1 cellular context compared by ENCODE assay signal in the genomic region with DNA sequence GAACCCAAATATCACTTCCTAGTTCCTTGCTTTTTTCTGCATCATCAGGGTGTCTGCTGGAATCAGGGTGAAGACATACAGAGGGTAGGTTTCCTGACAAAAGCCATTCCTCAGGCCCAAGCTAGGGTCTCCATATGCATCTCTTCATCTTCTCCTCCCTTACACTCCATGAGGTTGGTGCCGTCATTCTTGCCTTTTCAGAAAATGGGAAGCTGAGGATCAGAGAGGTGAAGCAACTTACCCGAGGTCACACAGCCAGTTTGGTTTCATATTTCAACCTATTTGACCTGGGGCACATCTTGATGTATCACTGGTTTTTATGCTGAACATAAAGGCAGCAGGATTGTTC.
TF ChIP-seq lines count a peak whose summit lies in the region.

No MANE protein-coding gene starts in this region.

TF ChIP-seq in HepG2, 621 proteins besides CTCF, POLR2A, EP300 and RAD21 (continued from another document and continues in another):
- TF ChIP-seq, protein P1, sequence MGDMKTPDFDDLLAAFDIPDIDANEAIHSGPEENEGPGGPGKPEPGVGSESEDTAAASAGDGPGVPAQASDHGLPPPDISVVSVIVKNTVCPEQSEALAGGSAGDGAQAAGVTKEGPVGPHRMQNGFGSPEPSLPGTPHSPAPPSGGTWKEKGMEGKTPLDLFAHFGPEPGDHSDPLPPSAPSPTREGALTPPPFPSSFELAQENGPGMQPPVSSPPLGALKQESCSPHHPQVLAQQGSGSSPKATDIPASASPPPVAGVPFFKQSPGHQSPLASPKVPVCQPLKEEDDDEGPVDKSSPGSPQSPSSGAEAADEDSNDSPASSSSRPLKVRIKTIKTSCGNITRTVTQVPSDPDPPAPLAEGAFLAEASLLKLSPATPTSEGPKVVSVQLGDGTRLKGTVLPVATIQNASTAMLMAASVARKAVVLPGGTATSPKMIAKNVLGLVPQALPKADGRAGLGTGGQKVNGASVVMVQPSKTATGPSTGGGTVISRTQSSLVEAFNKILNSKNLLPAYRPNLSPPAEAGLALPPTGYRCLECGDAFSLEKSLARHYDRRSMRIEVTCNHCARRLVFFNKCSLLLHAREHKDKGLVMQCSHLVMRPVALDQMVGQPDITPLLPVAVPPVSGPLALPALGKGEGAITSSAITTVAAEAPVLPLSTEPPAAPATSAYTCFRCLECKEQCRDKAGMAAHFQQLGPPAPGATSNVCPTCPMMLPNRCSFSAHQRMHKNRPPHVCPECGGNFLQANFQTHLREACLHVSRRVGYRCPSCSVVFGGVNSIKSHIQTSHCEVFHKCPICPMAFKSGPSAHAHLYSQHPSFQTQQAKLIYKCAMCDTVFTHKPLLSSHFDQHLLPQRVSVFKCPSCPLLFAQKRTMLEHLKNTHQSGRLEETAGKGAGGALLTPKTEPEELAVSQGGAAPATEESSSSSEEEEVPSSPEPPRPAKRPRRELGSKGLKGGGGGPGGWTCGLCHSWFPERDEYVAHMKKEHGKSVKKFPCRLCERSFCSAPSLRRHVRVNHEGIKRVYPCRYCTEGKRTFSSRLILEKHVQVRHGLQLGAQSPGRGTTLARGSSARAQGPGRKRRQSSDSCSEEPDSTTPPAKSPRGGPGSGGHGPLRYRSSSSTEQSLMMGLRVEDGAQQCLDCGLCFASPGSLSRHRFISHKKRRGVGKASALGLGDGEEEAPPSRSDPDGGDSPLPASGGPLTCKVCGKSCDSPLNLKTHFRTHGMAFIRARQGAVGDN (CRISPR knock-in tag; IDR thresholded peaks at IDR 0.05) = no peak
- no peak for TF ChIP-seq HIVEP1 (CRISPR knock-in tag; IDR thresholded peaks at IDR 0.05)
- peak; percentile 98 for TF ChIP-seq ZMYM3 (CRISPR knock-in tag; IDR thresholded peaks at IDR 0.05)
- TF ChIP-seq, protein P2, sequence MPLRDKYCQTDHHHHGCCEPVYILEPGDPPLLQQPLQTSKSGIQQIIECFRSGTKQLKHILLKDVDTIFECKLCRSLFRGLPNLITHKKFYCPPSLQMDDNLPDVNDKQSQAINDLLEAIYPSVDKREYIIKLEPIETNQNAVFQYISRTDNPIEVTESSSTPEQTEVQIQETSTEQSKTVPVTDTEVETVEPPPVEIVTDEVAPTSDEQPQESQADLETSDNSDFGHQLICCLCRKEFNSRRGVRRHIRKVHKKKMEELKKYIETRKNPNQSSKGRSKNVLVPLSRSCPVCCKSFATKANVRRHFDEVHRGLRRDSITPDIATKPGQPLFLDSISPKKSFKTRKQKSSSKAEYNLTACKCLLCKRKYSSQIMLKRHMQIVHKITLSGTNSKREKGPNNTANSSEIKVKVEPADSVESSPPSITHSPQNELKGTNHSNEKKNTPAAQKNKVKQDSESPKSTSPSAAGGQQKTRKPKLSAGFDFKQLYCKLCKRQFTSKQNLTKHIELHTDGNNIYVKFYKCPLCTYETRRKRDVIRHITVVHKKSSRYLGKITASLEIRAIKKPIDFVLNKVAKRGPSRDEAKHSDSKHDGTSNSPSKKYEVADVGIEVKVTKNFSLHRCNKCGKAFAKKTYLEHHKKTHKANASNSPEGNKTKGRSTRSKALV (CRISPR knock-in tag; IDR thresholded peaks at IDR 0.05) = no peak
- TF ChIP-seq, protein P3, sequence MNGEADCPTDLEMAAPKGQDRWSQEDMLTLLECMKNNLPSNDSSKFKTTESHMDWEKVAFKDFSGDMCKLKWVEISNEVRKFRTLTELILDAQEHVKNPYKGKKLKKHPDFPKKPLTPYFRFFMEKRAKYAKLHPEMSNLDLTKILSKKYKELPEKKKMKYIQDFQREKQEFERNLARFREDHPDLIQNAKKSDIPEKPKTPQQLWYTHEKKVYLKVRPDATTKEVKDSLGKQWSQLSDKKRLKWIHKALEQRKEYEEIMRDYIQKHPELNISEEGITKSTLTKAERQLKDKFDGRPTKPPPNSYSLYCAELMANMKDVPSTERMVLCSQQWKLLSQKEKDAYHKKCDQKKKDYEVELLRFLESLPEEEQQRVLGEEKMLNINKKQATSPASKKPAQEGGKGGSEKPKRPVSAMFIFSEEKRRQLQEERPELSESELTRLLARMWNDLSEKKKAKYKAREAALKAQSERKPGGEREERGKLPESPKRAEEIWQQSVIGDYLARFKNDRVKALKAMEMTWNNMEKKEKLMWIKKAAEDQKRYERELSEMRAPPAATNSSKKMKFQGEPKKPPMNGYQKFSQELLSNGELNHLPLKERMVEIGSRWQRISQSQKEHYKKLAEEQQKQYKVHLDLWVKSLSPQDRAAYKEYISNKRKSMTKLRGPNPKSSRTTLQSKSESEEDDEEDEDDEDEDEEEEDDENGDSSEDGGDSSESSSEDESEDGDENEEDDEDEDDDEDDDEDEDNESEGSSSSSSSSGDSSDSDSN (CRISPR knock-in tag; IDR thresholded peaks at IDR 0.05) = 0 out of 2 replicates have a peak, but pooled peaks have one; percentile 4
- TF ChIP-seq DMAP1 (CRISPR knock-in tag; IDR thresholded peaks at IDR 0.05) = no peak
- peak; percentile 84 for TF ChIP-seq SIX4 (CRISPR knock-in tag; IDR thresholded peaks at IDR 0.05)
- no peak for TF ChIP-seq SMARCC2 (IDR thresholded peaks at IDR 0.05)
- TF ChIP-seq MBNL3 (CRISPR knock-in tag; conservative IDR thresholded peaks at IDR 0.05) = no peak
- 0 out of 2 replicates have a peak, but pooled peaks have one; percentile 11 for TF ChIP-seq ZFP1 (CRISPR knock-in tag; IDR thresholded peaks at IDR 0.05)
- TF ChIP-seq PHF20 (CRISPR knock-in tag; IDR thresholded peaks at IDR 0.05) = no peak
- 0 out of 2 replicates have a peak, but pooled peaks have one; percentile 5 for TF ChIP-seq ZNF746 (CRISPR knock-in tag; IDR thresholded peaks at IDR 0.05)
- TF ChIP-seq ZNF430 (CRISPR knock-in tag; IDR thresholded peaks at IDR 0.05) = no peak
- TF ChIP-seq, protein P4, sequence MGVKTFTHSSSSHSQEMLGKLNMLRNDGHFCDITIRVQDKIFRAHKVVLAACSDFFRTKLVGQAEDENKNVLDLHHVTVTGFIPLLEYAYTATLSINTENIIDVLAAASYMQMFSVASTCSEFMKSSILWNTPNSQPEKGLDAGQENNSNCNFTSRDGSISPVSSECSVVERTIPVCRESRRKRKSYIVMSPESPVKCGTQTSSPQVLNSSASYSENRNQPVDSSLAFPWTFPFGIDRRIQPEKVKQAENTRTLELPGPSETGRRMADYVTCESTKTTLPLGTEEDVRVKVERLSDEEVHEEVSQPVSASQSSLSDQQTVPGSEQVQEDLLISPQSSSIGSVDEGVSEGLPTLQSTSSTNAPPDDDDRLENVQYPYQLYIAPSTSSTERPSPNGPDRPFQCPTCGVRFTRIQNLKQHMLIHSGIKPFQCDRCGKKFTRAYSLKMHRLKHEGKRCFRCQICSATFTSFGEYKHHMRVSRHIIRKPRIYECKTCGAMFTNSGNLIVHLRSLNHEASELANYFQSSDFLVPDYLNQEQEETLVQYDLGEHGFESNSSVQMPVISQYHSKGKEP (CRISPR knock-in tag; IDR thresholded peaks at IDR 0.05) = no peak
- TF ChIP-seq ZNF792 (CRISPR knock-in tag; IDR thresholded peaks at IDR 0.05) = no peak
- TF ChIP-seq PTBP1 (IDR thresholded peaks at IDR 0.05; ENCODE audit: low read depth, low read length, poor library complexity, severe bottlenecking) = no peak
- no peak for TF ChIP-seq ZNF143 (CRISPR knock-in tag; IDR thresholded peaks at IDR 0.05)
- TF ChIP-seq, protein P5, sequence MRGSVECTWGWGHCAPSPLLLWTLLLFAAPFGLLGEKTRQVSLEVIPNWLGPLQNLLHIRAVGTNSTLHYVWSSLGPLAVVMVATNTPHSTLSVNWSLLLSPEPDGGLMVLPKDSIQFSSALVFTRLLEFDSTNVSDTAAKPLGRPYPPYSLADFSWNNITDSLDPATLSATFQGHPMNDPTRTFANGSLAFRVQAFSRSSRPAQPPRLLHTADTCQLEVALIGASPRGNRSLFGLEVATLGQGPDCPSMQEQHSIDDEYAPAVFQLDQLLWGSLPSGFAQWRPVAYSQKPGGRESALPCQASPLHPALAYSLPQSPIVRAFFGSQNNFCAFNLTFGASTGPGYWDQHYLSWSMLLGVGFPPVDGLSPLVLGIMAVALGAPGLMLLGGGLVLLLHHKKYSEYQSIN (CRISPR knock-in tag; IDR thresholded peaks at IDR 0.05; ENCODE audit: borderline replicate concordance) = no peak
- 0 out of 2 replicates have a peak, but pooled peaks have one; percentile 6 for TF ChIP-seq REPIN1 (CRISPR knock-in tag; IDR thresholded peaks at IDR 0.05; ENCODE audit: borderline replicate concordance, low read depth)
- TF ChIP-seq ZNF577 (CRISPR knock-in tag; IDR thresholded peaks at IDR 0.05; ENCODE audit: borderline replicate concordance, low read depth) = no peak
- no peak for TF ChIP-seq NCOA1 (CRISPR knock-in tag; IDR thresholded peaks at IDR 0.05)
- TF ChIP-seq ZBTB8A (CRISPR knock-in tag; IDR thresholded peaks at IDR 0.05; ENCODE audit: borderline replicate concordance, low read depth) = no peak
- TF ChIP-seq, protein P6, sequence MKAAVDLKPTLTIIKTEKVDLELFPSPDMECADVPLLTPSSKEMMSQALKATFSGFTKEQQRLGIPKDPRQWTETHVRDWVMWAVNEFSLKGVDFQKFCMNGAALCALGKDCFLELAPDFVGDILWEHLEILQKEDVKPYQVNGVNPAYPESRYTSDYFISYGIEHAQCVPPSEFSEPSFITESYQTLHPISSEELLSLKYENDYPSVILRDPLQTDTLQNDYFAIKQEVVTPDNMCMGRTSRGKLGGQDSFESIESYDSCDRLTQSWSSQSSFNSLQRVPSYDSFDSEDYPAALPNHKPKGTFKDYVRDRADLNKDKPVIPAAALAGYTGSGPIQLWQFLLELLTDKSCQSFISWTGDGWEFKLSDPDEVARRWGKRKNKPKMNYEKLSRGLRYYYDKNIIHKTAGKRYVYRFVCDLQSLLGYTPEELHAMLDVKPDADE (CRISPR knock-in tag; IDR thresholded peaks at IDR 0.05) = no peak
- no peak for TF ChIP-seq REL (CRISPR knock-in tag; conservative IDR thresholded peaks at IDR 0.05)
- no peak for TF ChIP-seq ESRRA (CRISPR knock-in tag; IDR thresholded peaks at IDR 0.05; ENCODE audit: low read depth)
- TF ChIP-seq NR2F2 (IDR thresholded peaks at IDR 0.05; ENCODE audit: borderline replicate concordance, low read depth) = no peak
- TF ChIP-seq ZNF543 (CRISPR knock-in tag; IDR thresholded peaks at IDR 0.05) = peak; percentile 24; the same call in 1 of the 2 replicates
- TF ChIP-seq MEIS2 (CRISPR knock-in tag; IDR thresholded peaks at IDR 0.05) = no peak
- TF ChIP-seq, protein P7, sequence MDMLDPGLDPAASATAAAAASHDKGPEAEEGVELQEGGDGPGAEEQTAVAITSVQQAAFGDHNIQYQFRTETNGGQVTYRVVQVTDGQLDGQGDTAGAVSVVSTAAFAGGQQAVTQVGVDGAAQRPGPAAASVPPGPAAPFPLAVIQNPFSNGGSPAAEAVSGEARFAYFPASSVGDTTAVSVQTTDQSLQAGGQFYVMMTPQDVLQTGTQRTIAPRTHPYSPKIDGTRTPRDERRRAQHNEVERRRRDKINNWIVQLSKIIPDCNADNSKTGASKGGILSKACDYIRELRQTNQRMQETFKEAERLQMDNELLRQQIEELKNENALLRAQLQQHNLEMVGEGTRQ (IDR thresholded peaks at IDR 0.05; ENCODE audit: low read depth, low read length) = no peak
- TF ChIP-seq, protein P7 (CRISPR knock-in tag; IDR thresholded peaks at IDR 0.05; ENCODE audit: borderline replicate concordance) = no peak
- no peak for TF ChIP-seq HOXA5 (CRISPR knock-in tag; IDR thresholded peaks at IDR 0.05)
- no peak for TF ChIP-seq NR1H2 (CRISPR knock-in tag; IDR thresholded peaks at IDR 0.05; ENCODE audit: borderline replicate concordance, low read depth)
- 0 out of 2 replicates have a peak, but pooled peaks have one; percentile 52 for TF ChIP-seq ZNF556 (CRISPR knock-in tag; IDR thresholded peaks at IDR 0.05; ENCODE audit: borderline replicate concordance)
- no peak for TF ChIP-seq SMAD1 (CRISPR knock-in tag; IDR thresholded peaks at IDR 0.05; ENCODE audit: borderline replicate concordance, low read depth)
- no peak for TF ChIP-seq SP4 (CRISPR knock-in tag; IDR thresholded peaks at IDR 0.05)
- TF ChIP-seq MIER3 (CRISPR knock-in tag; IDR thresholded peaks at IDR 0.05; ENCODE audit: borderline replicate concordance) = 0 out of 2 replicates have a peak, but pooled peaks have one; percentile 3
- TF ChIP-seq EZH2 (conservative IDR thresholded peaks at IDR 0.05; ENCODE audit: low read depth, low read length) = no peak
- no peak for TF ChIP-seq ZNF619 (CRISPR knock-in tag; IDR thresholded peaks at IDR 0.05)
- no peak for TF ChIP-seq DPF2 (CRISPR knock-in tag; IDR thresholded peaks at IDR 0.05; ENCODE audit: borderline replicate concordance, low read depth)
- TF ChIP-seq, protein P8, sequence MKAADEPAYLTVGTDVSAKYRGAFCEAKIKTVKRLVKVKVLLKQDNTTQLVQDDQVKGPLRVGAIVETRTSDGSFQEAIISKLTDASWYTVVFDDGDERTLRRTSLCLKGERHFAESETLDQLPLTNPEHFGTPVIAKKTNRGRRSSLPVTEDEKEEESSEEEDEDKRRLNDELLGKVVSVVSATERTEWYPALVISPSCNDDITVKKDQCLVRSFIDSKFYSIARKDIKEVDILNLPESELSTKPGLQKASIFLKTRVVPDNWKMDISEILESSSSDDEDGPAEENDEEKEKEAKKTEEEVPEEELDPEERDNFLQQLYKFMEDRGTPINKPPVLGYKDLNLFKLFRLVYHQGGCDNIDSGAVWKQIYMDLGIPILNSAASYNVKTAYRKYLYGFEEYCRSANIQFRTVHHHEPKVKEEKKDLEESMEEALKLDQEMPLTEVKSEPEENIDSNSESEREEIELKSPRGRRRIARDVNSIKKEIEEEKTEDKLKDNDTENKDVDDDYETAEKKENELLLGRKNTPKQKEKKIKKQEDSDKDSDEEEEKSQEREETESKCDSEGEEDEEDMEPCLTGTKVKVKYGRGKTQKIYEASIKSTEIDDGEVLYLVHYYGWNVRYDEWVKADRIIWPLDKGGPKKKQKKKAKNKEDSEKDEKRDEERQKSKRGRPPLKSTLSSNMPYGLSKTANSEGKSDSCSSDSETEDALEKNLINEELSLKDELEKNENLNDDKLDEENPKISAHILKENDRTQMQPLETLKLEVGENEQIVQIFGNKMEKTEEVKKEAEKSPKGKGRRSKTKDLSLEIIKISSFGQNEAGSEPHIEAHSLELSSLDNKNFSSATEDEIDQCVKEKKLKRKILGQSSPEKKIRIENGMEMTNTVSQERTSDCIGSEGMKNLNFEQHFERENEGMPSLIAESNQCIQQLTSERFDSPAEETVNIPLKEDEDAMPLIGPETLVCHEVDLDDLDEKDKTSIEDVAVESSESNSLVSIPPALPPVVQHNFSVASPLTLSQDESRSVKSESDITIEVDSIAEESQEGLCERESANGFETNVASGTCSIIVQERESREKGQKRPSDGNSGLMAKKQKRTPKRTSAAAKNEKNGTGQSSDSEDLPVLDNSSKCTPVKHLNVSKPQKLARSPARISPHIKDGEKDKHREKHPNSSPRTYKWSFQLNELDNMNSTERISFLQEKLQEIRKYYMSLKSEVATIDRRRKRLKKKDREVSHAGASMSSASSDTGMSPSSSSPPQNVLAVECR (CRISPR knock-in tag; IDR thresholded peaks at IDR 0.05; ENCODE audit: borderline replicate concordance) = no peak
- TF ChIP-seq RCOR2 (CRISPR knock-in tag; IDR thresholded peaks at IDR 0.05) = peak; percentile 87
- no peak for TF ChIP-seq ZNF772 (CRISPR knock-in tag; IDR thresholded peaks at IDR 0.05)
- TF ChIP-seq MTF2 (CRISPR knock-in tag; IDR thresholded peaks at IDR 0.05; ENCODE audit: borderline replicate concordance) = no peak
- no peak for TF ChIP-seq TCF7 (IDR thresholded peaks at IDR 0.05; ENCODE audit: low read depth)
- TF ChIP-seq ZNF207 (IDR thresholded peaks at IDR 0.05; ENCODE audit: borderline replicate concordance) = 0 out of 2 replicates have a peak, but pooled peaks have one; percentile 17
- TF ChIP-seq ZNF382 (CRISPR knock-in tag; IDR thresholded peaks at IDR 0.05; ENCODE audit: borderline replicate concordance) = no peak
- TF ChIP-seq BRD4 (CRISPR knock-in tag; IDR thresholded peaks at IDR 0.05) = no peak
